ENCODE assay signal across 27 cellular contexts in the genomic region with DNA sequence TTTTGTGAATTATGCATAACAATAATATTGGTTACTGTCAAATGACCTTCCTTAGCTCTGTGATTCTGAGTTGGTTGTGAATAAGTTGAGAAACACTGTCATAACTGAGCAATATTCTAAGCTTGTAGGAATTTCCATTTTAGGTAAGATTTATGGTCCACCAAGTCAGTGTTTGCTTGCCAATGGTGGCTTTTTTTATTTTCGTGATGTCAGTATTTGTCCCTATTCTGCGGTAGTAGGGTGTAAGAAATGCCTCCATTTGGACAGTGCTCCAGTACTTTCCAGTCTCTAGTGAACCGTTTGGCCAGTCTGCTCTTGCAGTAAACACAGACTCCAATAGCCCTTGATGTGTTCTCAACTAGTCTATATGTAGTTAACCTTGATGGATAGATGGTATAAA.
A peak's percentile ranks its signal among the peaks of the same experiment; 100 is the strongest.
DNase-seq lines count a peak whose midpoint lies in the region; ATAC-seq and TF ChIP-seq lines count a peak whose summit lies in the region.
"Had no signal": no experiment of that assay in that cellular context is flagged by ENCODE, and none has a peak within 500 bp of the region (broad histone marks: within the 10 kb centered on the region; RNA-seq: fewer than 3 reads in every experiment).

No MANE protein-coding gene starts in this region.

- peak; percentile 41 for DNase-seq in HCEC 1CT
- DNase-seq in chondrocyte (ENCODE audit: low spot score) = no peak
- peak; percentile 28 for DNase-seq in iris pigment epithelial cell (ENCODE audit: low read depth)
- no peak for DNase-seq in tibial artery
- DNase-seq in kidney tubule cell (ENCODE audit: low spot score) = no peak
- DNase-seq: activated CD4-positive, alpha-beta memory T cell treated with anti-CD3 and anti-CD28 coated beads, Interleukin-2, amount 10 ng/mL, durations not matched to agents 7 days and 5 days; activated effector memory CD4-positive, alpha-beta T cell treated with anti-CD3 and anti-CD28 coated beads, Interleukin-2, amount 50 U/mL, for 16 hours; activated naive CD8-positive, alpha-beta T cell treated with anti-CD3 and anti-CD28 coated beads, Interleukin-2, amount 50 U/mL, for 24 hours; activated T-cell treated with anti-CD3 and anti-CD28 coated beads for 4 hours; CD8-positive, alpha-beta T cell; cortex of kidney; DMS 273 treated with DMSO at 0.1 percent for 48 hours; endodermal cell; esophagus squamous epithelium; glutamatergic neuron; GOT3; Kasumi-1; mesendoderm; NCI-H1694 treated with DMSO at 0.1 percent for 48 hours; NCI-H2171 treated with DMSO at 0.1 percent for 48 hours; NCI-H526; stimulated activated CD4-positive, alpha-beta T cell treated with anti-CD3 and anti-CD28 coated beads, Interleukin-4, amount 100 ng/mL, for 1 hour had no signal

- H3K27ac ChIP-seq in tibial artery = peak overlapping the region; percentile 90

- no peaks in the 10 kb centered on the region for H3K27me3 Mint-ChIP-seq in chondrocyte (ENCODE audit: low read depth)
- H3K27me3 Mint-ChIP-seq: activated CD4-positive, alpha-beta memory T cell treated with anti-CD3 and anti-CD28 coated beads, Interleukin-2, amount 10 ng/mL, durations not matched to agents 7 days and 5 days; activated naive CD8-positive, alpha-beta T cell treated with anti-CD3 and anti-CD28 coated beads, Interleukin-2, amount 50 U/mL, for 24 hours; stimulated activated memory B cell treated with anti-CD40 and anti-IgM and Interleukin-4, amounts not matched to agents 10 μg/mL and 1 μg/mL and 100 μg/mL, for 72 hours had no signal

- H3K4me3 ChIP-seq in tibial artery = no peak overlapping the region
- H3K4me3 ChIP-seq: esophagus squamous epithelium had no signal

- peaks cover 0 to 7% (median 0%) of the 10 kb centered on the region in 3 donors for H3K36me3 ChIP-seq in tibial artery
- H3K36me3 ChIP-seq: esophagus squamous epithelium had no signal

- no peaks in the 10 kb centered on the region for H3K9me3 ChIP-seq in tibial artery
- H3K9me3 ChIP-seq: esophagus squamous epithelium had no signal

- no peak for ATAC-seq in GM19351 (IDR thresholded peaks at IDR 0.05; ENCODE audit: unreplicated experiment)
- ATAC-seq in HG02678 (IDR thresholded peaks at IDR 0.05; ENCODE audit: unreplicated experiment) = no peak
- ATAC-seq in HG03196 (IDR thresholded peaks at IDR 0.05; ENCODE audit: unreplicated experiment) = no peak
- ATAC-seq: activated CD4-positive, CD25-positive, alpha-beta regulatory T cell treated with anti-CD3 and anti-CD28 coated beads, Interleukin-2, amount 50 U/mL, for 24 hours; activated naive CD8-positive, alpha-beta T cell treated with anti-CD3 and anti-CD28 coated beads, Interleukin-2, amount 50 U/mL, for 24 hours; CD8-positive, alpha-beta T cell; stimulated activated memory B cell treated with anti-CD40 and anti-IgM and Interleukin-4, amounts not matched to agents 10 μg/mL and 1 μg/mL and 100 μg/mL, for 72 hours had no signal

- peaks cover 16% of the 10 kb centered on the region for H3K9me3 Mint-ChIP-seq in chondrocyte (ENCODE audit: low read depth)

- peaks cover 0 to 33% (median 9%) of the 10 kb centered on the region in 4 donors for H3K4me1 ChIP-seq in tibial artery
- H3K4me1 ChIP-seq: esophagus squamous epithelium had no signal

- intact Hi-C loops in tibial artery (cut with DNase I; ENCODE audit: low total_unique reads) = no loop called here

- peaks cover 26% of the 10 kb centered on the region for H3K36me3 Mint-ChIP-seq in chondrocyte (ENCODE audit: low read depth)
- H3K36me3 Mint-ChIP-seq: CD8-positive, alpha-beta T cell had no signal

- TF ChIP-seq CTCF in chondrocyte (IDR thresholded peaks at IDR 0.05) (no peak), tibial artery (IDR thresholded peaks at IDR 0.05) (no peak)

- peaks cover 20% of the 10 kb centered on the region for H3K4me1 Mint-ChIP-seq in chondrocyte (ENCODE audit: low read depth)
- H3K4me1 Mint-ChIP-seq: activated naive CD8-positive, alpha-beta T cell treated with anti-CD3 and anti-CD28 coated beads, Interleukin-2, amount 50 U/mL, for 24 hours; endodermal cell; stimulated activated memory B cell treated with anti-CD40 and anti-IgM and Interleukin-4, amounts not matched to agents 10 μg/mL and 1 μg/mL and 100 μg/mL, for 72 hours had no signal

- H3K27ac Mint-ChIP-seq in chondrocyte (ENCODE audit: unreplicated experiment) = peak overlapping the region; percentile 6
- H3K27ac Mint-ChIP-seq: activated CD4-positive, alpha-beta memory T cell treated with anti-CD3 and anti-CD28 coated beads, Interleukin-2, amount 10 ng/mL, durations not matched to agents 7 days and 5 days; activated naive CD8-positive, alpha-beta T cell treated with anti-CD3 and anti-CD28 coated beads, Interleukin-2, amount 50 U/mL, for 24 hours; CD8-positive, alpha-beta T cell; endodermal cell; stimulated activated memory B cell treated with anti-CD40 and anti-IgM and Interleukin-4, amounts not matched to agents 10 μg/mL and 1 μg/mL and 100 μg/mL, for 72 hours had no signal

- no peak overlapping the region for H3K4me3 Mint-ChIP-seq in chondrocyte (ENCODE audit: unreplicated experiment)
- H3K4me3 Mint-ChIP-seq: activated CD4-positive, alpha-beta memory T cell treated with anti-CD3 and anti-CD28 coated beads, Interleukin-2, amount 10 ng/mL, durations not matched to agents 7 days and 5 days; activated naive CD8-positive, alpha-beta T cell treated with anti-CD3 and anti-CD28 coated beads, Interleukin-2, amount 50 U/mL, for 24 hours; CD8-positive, alpha-beta T cell; endodermal cell; stimulated activated memory B cell treated with anti-CD40 and anti-IgM and Interleukin-4, amounts not matched to agents 10 μg/mL and 1 μg/mL and 100 μg/mL, for 72 hours had no signal

- no peaks in the 10 kb centered on the region for H3K27me3 ChIP-seq in tibial artery
- H3K27me3 ChIP-seq: esophagus squamous epithelium had no signal

Comparison
In these comparisons a context has a peak if more than half of its experiments do, and no peak if none do; other contexts are left out.
1. DNase-seq: peak in HCEC 1CT (single experiment) and iris pigment epithelial cell (single experiment); none in chondrocyte (single experiment), tibial artery (0 of 2) and kidney tubule cell (single experiment).